In genomic region chr17:66200685-66201092, GRCh38 we compare ENCODE assay signal across 9 cellular contexts. TPM values are rescaled to one million over a fixed set of nuclear protein-coding genes. Genes with fewer than 3 reads are reported as not detected.
DNase-seq lines count a peak whose midpoint lies in the region; ATAC-seq, FAIRE-seq and TF ChIP-seq lines count a peak whose summit lies in the region.
"Had no signal": no experiment of that assay in that cellular context is flagged by ENCODE, and none has a peak within 500 bp of the region (broad histone marks: within the 10 kb centered on the region; RNA-seq: fewer than 3 reads in every experiment).

No MANE protein-coding gene starts in this region.

- H3K27ac ChIP-seq in MM.1S (ENCODE audit: low read length), result no peak overlapping the region
- H3K27ac ChIP-seq in SK-N-SH (ENCODE audit: low read depth in 2 of 2, low read length in 1 of 2), result no peak overlapping the region
- H3K27ac ChIP-seq in mammary epithelial cell (ENCODE audit: insufficient read depth, low read depth, low read length), result no peak overlapping the region
- no peak overlapping the region for H3K27ac ChIP-seq in HepG2 (ENCODE audit: extremely low read length, insufficient read depth, low read length)
- H3K27ac ChIP-seq in sigmoid colon, result no peak overlapping the region

- no peaks in the 10 kb centered on the region for H3K79me2 ChIP-seq in MM.1S (ENCODE audit: low read length)
- no peaks in the 10 kb centered on the region for H3K79me2 ChIP-seq in SK-N-SH (ENCODE audit: insufficient read depth)
- H3K79me2 ChIP-seq in mammary epithelial cell (ENCODE audit: insufficient read depth, low read length), result no peaks in the 10 kb centered on the region
- no peaks in the 10 kb centered on the region for H3K79me2 ChIP-seq in HepG2 (ENCODE audit: insufficient read depth, low read length)

- no peaks in the 10 kb centered on the region for H3K9me3 ChIP-seq in MM.1S (replicated peaks; ENCODE audit: insufficient read depth, low read length)
- no peaks in the 10 kb centered on the region for H3K9me3 ChIP-seq in SK-N-SH
- no peaks in the 10 kb centered on the region for H3K9me3 ChIP-seq in mammary epithelial cell (replicated peaks; ENCODE audit: insufficient read depth, low read length)
- H3K9me3 ChIP-seq in HepG2 (ENCODE audit: low read length), result peaks cover 11% of the 10 kb centered on the region; the same call in 1 of the 2 replicates
- H3K9me3 ChIP-seq in sigmoid colon, result no peaks in the 10 kb centered on the region

- 1% methylated on average over 3 of the region's 3 CpGs for WGBS in SK-N-SH (ENCODE audit: low lambda C conversion rate)
- WGBS in mammary epithelial cell (ENCODE audit: low coverage, missing lambda C conversion rate), result 40% methylated on average over 3 of the region's 3 CpGs
- WGBS in HepG2 (ENCODE audit: low lambda C conversion rate), result 2% methylated on average over 3 of the region's 3 CpGs
- 2 to 6% methylated on average over 3 of the region's 3 CpGs for WGBS in sigmoid colon, 2 donors

- TF ChIP-seq POLR2A in HepG2 (IDR thresholded peaks at IDR 0.05; ENCODE audit: insufficient read depth in 1 of 2, low read depth in 2 of 2, low read length in 2 of 2), result no peak
- no peak for TF ChIP-seq POLR2A in sigmoid colon (IDR thresholded peaks at IDR 0.05)
- no peak for TF ChIP-seq POLR2A in GM12891 (IDR thresholded peaks at IDR 0.05; ENCODE audit: low read depth, low read length)

- BruUV-seq in mammary epithelial cell (replicated peaks; lab: Mats Ljungman, UMichigan) (no TSS peak), HepG2 (replicated peaks; lab: Mats Ljungman, UMichigan) (no TSS peak)

- H3K9me2 ChIP-seq in MM.1S (replicated peaks; ENCODE audit: insufficient read depth, low read length) (no peaks in the 10 kb centered on the region), SK-N-SH (no peaks in the 10 kb centered on the region)

- H3K36me3 ChIP-seq in MM.1S (replicated peaks; ENCODE audit: insufficient read depth, low read length) (no peaks in the 10 kb centered on the region), SK-N-SH (replicated peaks in 1 of 2; ENCODE audit: control insufficient read depth in 1 of 2, insufficient read depth in 2 of 2, low read length in 1 of 2) (no peaks in the 10 kb centered on the region), mammary epithelial cell (ENCODE audit: insufficient read depth, low read length) (no peaks in the 10 kb centered on the region), HepG2 (replicated peaks in 1 of 2; ENCODE audit: control insufficient read depth in 1 of 2, insufficient read depth in 2 of 2, low read length in 2 of 2) (no peaks in the 10 kb centered on the region), sigmoid colon (no peaks in the 10 kb centered on the region)

- H2AFZ ChIP-seq in MM.1S (ENCODE audit: low read length) (no peak overlapping the region), SK-N-SH (ENCODE audit: low read depth) (no peak overlapping the region), mammary epithelial cell (ENCODE audit: low read depth, low read length) (no peak overlapping the region), HepG2 (ENCODE audit: low read length) (no peak overlapping the region)

- intact Hi-C loops in mammary epithelial cell (cut with micrococcal nuclease) (loop anchor here (1.0 to 5.0 kb wide), 9 partner anchors 46 to 706 kb away; no protein-coding TSS in a partner anchor), HepG2 (cut with micrococcal nuclease; ENCODE audit: unreplicated experiment) (loop anchor here (1.0 to 5.0 kb wide), 9 partner anchors 28 to 707 kb away; partner anchors contain the start of genes APOH and PRKCA), sigmoid colon (cut with DNase I) (no loop called here)

- ATAC-seq in HepG2, result peak; percentile 49

- CTCF ChIA-PET in SK-N-SH (lab: Yijun Ruan, JAX) (interaction anchor here (0.6 to 6.1 kb wide), 72 partner anchors 9 to 1094 kb away, joined by 3 to 71 read pairs (median 4); partner anchors contain the start of gene CEP112), mammary epithelial cell (lab: Charles Lee; ENCODE audit: low non-redundant PET) (no interaction called here), HepG2 (lab: Yijun Ruan, JAX; ENCODE audit: low intra/inter-chr PET ratio, low total read pairs) (interaction anchor here (0.6 to 1.5 kb wide), 9 partner anchors 35 to 706 kb away, joined by 3 to 10 read pairs (median 4); no protein-coding TSS in a partner anchor)

- in situ Hi-C loops in mammary epithelial cell (cut with MboI; ENCODE audit: low sequenced_read_pairs in 2 of 2) (loop anchor here (10.0 to 25.0 kb wide), 3 partner anchors 364 to 712 kb away; no protein-coding TSS in a partner anchor), HepG2 (cut with HindIII; ENCODE audit: extremely low pct_ligation_motif_present, low pct_unique_long_range_greater_than_20kb) (loop anchor here (5.0 kb wide), 1 partner anchor 367 kb away; no protein-coding TSS in a partner anchor)

- H4K20me1 ChIP-seq in MM.1S (ENCODE audit: insufficient read depth, low read length) (no peaks in the 10 kb centered on the region), SK-N-SH (ENCODE audit: insufficient read depth) (no peaks in the 10 kb centered on the region), mammary epithelial cell (ENCODE audit: insufficient read depth, low read length) (no peaks in the 10 kb centered on the region), HepG2 (ENCODE audit: insufficient read depth, low read length) (no peaks in the 10 kb centered on the region)

- TF ChIP-seq EP300 in SK-N-SH (IDR thresholded peaks at IDR 0.05; ENCODE audit: borderline replicate concordance in 1 of 2, low read depth in 1 of 2, low read length in 1 of 2), result no peak
- TF ChIP-seq EP300 in HepG2 (IDR thresholded peaks at IDR 0.05; ENCODE audit: low read depth in 2 of 2, low read length in 2 of 2), result no peak
- peak; percentile 50; the same call in 1 of the 2 replicates for TF ChIP-seq EP300 in HepG2 (CRISPR knock-in tag; IDR thresholded peaks at IDR 0.05; ENCODE audit: borderline replicate concordance)
- no peak for TF ChIP-seq EP300 in sigmoid colon (IDR thresholded peaks at IDR 0.05)

- peak; percentile 62 for TF ChIP-seq CTCF in MM.1S (IDR thresholded peaks at IDR 0.05; ENCODE audit: low read length)
- TF ChIP-seq CTCF in SK-N-SH (IDR thresholded peaks at IDR 0.05), result peak; percentile 98
- peak; percentile 67 to 70 for TF ChIP-seq CTCF in mammary epithelial cell (conservative IDR thresholded peaks at IDR 0.05 in 1 of 2, IDR thresholded peaks at IDR 0.05 in 1 of 2; ENCODE audit: extremely low read depth in 1 of 2, insufficient read depth in 1 of 2, low read depth in 1 of 2, low read length in 2 of 2)
- peak; percentile 99 for TF ChIP-seq CTCF in HepG2 (CRISPR knock-in tag; IDR thresholded peaks at IDR 0.05)
- TF ChIP-seq CTCF in sigmoid colon (IDR thresholded peaks at IDR 0.05), result peak in 2 of 4 experiments; percentile 38

- no peak overlapping the region for H3K9ac ChIP-seq in MM.1S (ENCODE audit: low read length)
- no peak overlapping the region for H3K9ac ChIP-seq in SK-N-SH
- no peak overlapping the region for H3K9ac ChIP-seq in mammary epithelial cell (ENCODE audit: insufficient read depth, low read length)
- no peak overlapping the region; the same call in 1 of the 2 replicates for H3K9ac ChIP-seq in HepG2 (ENCODE audit: insufficient read depth, low read depth, low read length)

- H3K4me3 ChIP-seq in MM.1S (ENCODE audit: low read length) (no peak overlapping the region), SK-N-SH (ENCODE audit: low read depth in 2 of 2, low read length in 1 of 2) (no peak overlapping the region), mammary epithelial cell (replicated peaks in 1 of 3; ENCODE audit: insufficient read depth in 1 of 3, low read depth in 2 of 3, low read length in 3 of 3) (no peak overlapping the region), HepG2 (replicated peaks in 1 of 3; ENCODE audit: insufficient read depth in 1 of 3, low read depth in 2 of 3, low read length in 3 of 3) (peak overlapping the region in 1 of 3 experiments; percentile 5; a peak in 1 of 6 replicates), sigmoid colon (no peak overlapping the region)

- no peaks in the 10 kb centered on the region for H3K4me1 ChIP-seq in MM.1S (ENCODE audit: low read length)
- peaks cover 0 to 2% of the 10 kb centered on the region in 2 experiments; a peak in 1 of 4 replicates for H3K4me1 ChIP-seq in SK-N-SH (ENCODE audit: control insufficient read depth in 1 of 2, insufficient read depth in 2 of 2, low read depth in 1 of 2, low read length in 1 of 2)
- H3K4me1 ChIP-seq in mammary epithelial cell (ENCODE audit: insufficient read depth, low read length), result no peaks in the 10 kb centered on the region
- peaks cover 24% of the 10 kb centered on the region for H3K4me1 ChIP-seq in HepG2 (ENCODE audit: insufficient read depth, low read length)
- H3K4me1 ChIP-seq in sigmoid colon, result no peaks in the 10 kb centered on the region

- peak; percentile 100 for TF ChIP-seq RAD21 in SK-N-SH (IDR thresholded peaks at IDR 0.05; ENCODE audit: low read length)
- TF ChIP-seq RAD21 in HepG2 (CRISPR knock-in tag; IDR thresholded peaks at IDR 0.05), result peak; percentile 94

- H3F3A ChIP-seq in MM.1S (ENCODE audit: insufficient read depth, low read length), result no peaks in the 10 kb centered on the region
- H3F3A ChIP-seq in SK-N-SH (replicated peaks; ENCODE audit: insufficient read depth), result peaks cover 10% of the 10 kb centered on the region

- H3K4me2 ChIP-seq in MM.1S (ENCODE audit: low read depth, low read length) (no peak overlapping the region), SK-N-SH (no peak overlapping the region), mammary epithelial cell (ENCODE audit: insufficient read depth, low read depth, low read length) (no peak overlapping the region), HepG2 (ENCODE audit: low read depth, low read length) (peak overlapping the region; percentile 61)

- H3K27me3 ChIP-seq in MM.1S (replicated peaks; ENCODE audit: insufficient read depth, low read length) (no peaks in the 10 kb centered on the region), SK-N-SH (ENCODE audit: insufficient read depth) (no peaks in the 10 kb centered on the region), mammary epithelial cell (ENCODE audit: insufficient read depth, low read length) (no peaks in the 10 kb centered on the region), HepG2 (ENCODE audit: control insufficient read depth in 1 of 2, insufficient read depth in 2 of 2, low read length in 2 of 2) (no peaks in the 10 kb centered on the region), sigmoid colon (no peaks in the 10 kb centered on the region)

- peak; percentile 70 for DNase-seq in Daoy (ENCODE audit: low read depth)
- peak; percentile 53 for DNase-seq in MM.1S
- DNase-seq in SK-N-SH, result peak; percentile 75
- DNase-seq in mammary epithelial cell, result peak; percentile 66
- peak; percentile 87 for DNase-seq in HepG2 (ENCODE audit: low spot score)
- DNase-seq in stimulated activated naive CD4-positive, alpha-beta T cell (lab: John Stamatoyannopoulos, UW), result peak; percentile 4 to 53 (median 32)
- DNase-seq in sigmoid colon, result no peak
- DNase-seq in GM12891 (ENCODE audit: insufficient read length, low spot score), result no peak

- FAIRE-seq in HepG2 (lab: Jason Lieb, UNC), result peak; percentile 57
- FAIRE-seq in GM12891 (lab: Jason Lieb, UNC), result no peak

- dilution Hi-C loops in mammary epithelial cell (cut with HindIII; ENCODE audit: low sequenced_read_pairs), result no loop called here

- POLR2A ChIA-PET in SK-N-SH (lab: Yijun Ruan, JAX) (no interaction called here), HepG2 (lab: Yijun Ruan, JAX) (interaction anchor here (1.9 kb wide), 1 partner anchor 29 kb away, joined by 4 read pairs; no protein-coding TSS in a partner anchor)

RNA-seq across cellular contexts. Expression of gene CEP112, which starts 8.8 kb away (rescaled TPM):
- 0.68 and 2.8 TPM in 2 replicates for total RNA-seq in Daoy (2014; rRNA removed; shearing (Covaris generic))
- polyA plus RNA-seq in SK-N-SH (2012; rRNA removed), result 7.9 and 10.6 TPM in 2 replicates
- 13.9 and 18.0 TPM in 2 replicates for polyA plus RNA-seq in SK-N-SH (2012; cell fraction: cytosol; rRNA removed)
- polyA plus RNA-seq in SK-N-SH (2012; cell fraction: nucleus; rRNA removed), result 3.3 and 6.6 TPM in 2 replicates
- total RNA-seq in mammary epithelial cell, result 10 to 100 TPM in 1 of 2 donors, 1 to 10 TPM in 1; 4.0 to 11.1 TPM
- 2.0 TPM for polyA plus RNA-seq in mammary epithelial cell
- polyA minus RNA-seq in mammary epithelial cell, result 4.5 TPM
- 2.7 and 3.4 TPM in 2 replicates for total RNA-seq in HepG2 (2016; rRNA removed; fragmentation: Illumina TruSeq; extraction: Trizol)
- total RNA-seq in HepG2 (2016; cell fraction: cytosol; rRNA removed; fragmentation: Illumina TruSeq; extraction: Trizol; ENCODE audit: low read depth), result 3.5 and 4.8 TPM in 2 replicates
- 1.9 and 2.3 TPM in 2 replicates for total RNA-seq in HepG2 (2016; cell fraction: insoluble cytoplasmic fraction; rRNA removed; fragmentation: Illumina TruSeq; extraction: Trizol)
- total RNA-seq in HepG2 (2016; cell fraction: membrane; rRNA removed; fragmentation: Illumina TruSeq; extraction: Trizol), result 2.1 and 2.2 TPM in 2 replicates
- total RNA-seq in HepG2 (2016; cell fraction: nucleus; rRNA removed; fragmentation: Illumina TruSeq; extraction: Trizol), result 5.8 TPM in 2 replicates
- 1.1 and 1.2 TPM in 2 replicates for polyA plus RNA-seq in HepG2 (2011; rRNA removed)
- polyA plus RNA-seq in HepG2 (2011; cell fraction: cytosol; rRNA removed), result 1.0 and 1.1 TPM in 2 replicates
- polyA plus RNA-seq in HepG2 (2011; cell fraction: nucleus; rRNA removed), result 0.85 and 2.0 TPM in 2 replicates
- polyA plus RNA-seq in HepG2 (2012), result 2.5 and 3.1 TPM in 2 replicates
- 0.72 TPM in 2 replicates for polyA plus RNA-seq in HepG2 (2016; cell fraction: cytosol; fragmentation: Illumina TruSeq; extraction: Trizol; ENCODE audit: low read depth)
- polyA plus RNA-seq in HepG2 (2016; cell fraction: insoluble cytoplasmic fraction; fragmentation: Illumina TruSeq; extraction: Trizol; ENCODE audit: low read depth), result 2.2 and 2.8 TPM in 2 replicates
- polyA plus RNA-seq in HepG2 (2016; cell fraction: membrane; fragmentation: Illumina TruSeq; extraction: Trizol; ENCODE audit: low read depth), result 0.88 and 0.91 TPM in 2 replicates
- polyA plus RNA-seq in HepG2 (2016; cell fraction: nucleus; fragmentation: Illumina TruSeq; extraction: Trizol; ENCODE audit: insufficient read depth, low read depth), result 2.9 and 3.7 TPM in 2 replicates
- 0.40 and 1.5 TPM in 2 replicates for polyA minus RNA-seq in HepG2 (2011; rRNA and poly(A)+ RNA removed; ENCODE audit: low replicate concordance)
- 1.1 and 2.5 TPM in 2 replicates for polyA minus RNA-seq in HepG2 (2011; cell fraction: cytosol; rRNA and poly(A)+ RNA removed)
- 11.3 and 12.9 TPM in 2 replicates for polyA minus RNA-seq in HepG2 (2011; cell fraction: nucleus; rRNA and poly(A)+ RNA removed)
- 10 to 100 TPM; 15.1 to 29.1 (median 19.9) TPM for total RNA-seq in sigmoid colon
- 1 to 10 TPM in 2 of 3 donors, under 1 TPM in 1; 0.92 to 4.2 (median 4.0) TPM for polyA plus RNA-seq in sigmoid colon
- 0.27 TPM for polyA plus RNA-seq in GM12891 (2012; ENCODE audit: low read depth, missing spikeins)

RNA-seq across cellular contexts. Expression of gene APOH, which starts 28.5 kb away (rescaled TPM):
- total RNA-seq in Daoy (2014; rRNA removed; shearing (Covaris generic)), result not detected in 2 replicates
- polyA plus RNA-seq in SK-N-SH (2012; rRNA removed) (not detected in 2 replicates), mammary epithelial cell (not detected), HepG2 (2011; rRNA removed) (5,538 and 5,748 TPM in 2 replicates), sigmoid colon (under 1 TPM in 1 of 3 donors, not detected in 2; 0.20 TPM)
- polyA plus RNA-seq in SK-N-SH (2012; cell fraction: cytosol; rRNA removed), result 0.03 and 0.08 TPM in 2 replicates
- polyA plus RNA-seq in SK-N-SH (2012; cell fraction: nucleus; rRNA removed), result not detected in 2 replicates
- total RNA-seq in mammary epithelial cell (not detected), HepG2 (2016; rRNA removed; fragmentation: Illumina TruSeq; extraction: Trizol) (2,482 and 4,846 TPM in 2 replicates), sigmoid colon (under 1 TPM in 1 of 4 donors, not detected in 3; 0.71 TPM)
- not detected for polyA minus RNA-seq in mammary epithelial cell
- 1,150 and 1,183 TPM in 2 replicates for total RNA-seq in HepG2 (2016; cell fraction: cytosol; rRNA removed; fragmentation: Illumina TruSeq; extraction: Trizol; ENCODE audit: low read depth)
- total RNA-seq in HepG2 (2016; cell fraction: insoluble cytoplasmic fraction; rRNA removed; fragmentation: Illumina TruSeq; extraction: Trizol), result 2,465 and 4,724 TPM in 2 replicates
- 1,158 and 1,221 TPM in 2 replicates for total RNA-seq in HepG2 (2016; cell fraction: membrane; rRNA removed; fragmentation: Illumina TruSeq; extraction: Trizol)
- total RNA-seq in HepG2 (2016; cell fraction: nucleus; rRNA removed; fragmentation: Illumina TruSeq; extraction: Trizol), result 3,038 and 3,639 TPM in 2 replicates
- 2,927 and 4,844 TPM in 2 replicates for polyA plus RNA-seq in HepG2 (2011; cell fraction: cytosol; rRNA removed)
- 1,326 and 1,783 TPM in 2 replicates for polyA plus RNA-seq in HepG2 (2011; cell fraction: nucleus; rRNA removed)
- 3,089 and 3,460 TPM in 2 replicates for polyA plus RNA-seq in HepG2 (2012)
- polyA plus RNA-seq in HepG2 (2016; cell fraction: cytosol; fragmentation: Illumina TruSeq; extraction: Trizol; ENCODE audit: low read depth), result 1,295 and 1,314 TPM in 2 replicates
- polyA plus RNA-seq in HepG2 (2016; cell fraction: insoluble cytoplasmic fraction; fragmentation: Illumina TruSeq; extraction: Trizol; ENCODE audit: low read depth), result 2,481 and 2,611 TPM in 2 replicates
- 1,085 and 1,169 TPM in 2 replicates for polyA plus RNA-seq in HepG2 (2016; cell fraction: membrane; fragmentation: Illumina TruSeq; extraction: Trizol; ENCODE audit: low read depth)
- polyA plus RNA-seq in HepG2 (2016; cell fraction: nucleus; fragmentation: Illumina TruSeq; extraction: Trizol; ENCODE audit: insufficient read depth, low read depth), result 4,801 and 5,262 TPM in 2 replicates
- 0.80 and 1,354 TPM in 2 replicates for polyA minus RNA-seq in HepG2 (2011; rRNA and poly(A)+ RNA removed; ENCODE audit: low replicate concordance)
- 959 and 1,296 TPM in 2 replicates for polyA minus RNA-seq in HepG2 (2011; cell fraction: cytosol; rRNA and poly(A)+ RNA removed)
- polyA minus RNA-seq in HepG2 (2011; cell fraction: nucleus; rRNA and poly(A)+ RNA removed), result 534 and 903 TPM in 2 replicates
- not detected for polyA plus RNA-seq in GM12891 (2012; ENCODE audit: low read depth, missing spikeins)
- total RNA-seq: urinary bladder had no signal

Comparison
In these comparisons a context has a peak if more than half of its experiments do, and no peak if none do; other contexts are left out.
1. DNase-seq: peak in Daoy (single experiment), MM.1S (single experiment), SK-N-SH (single experiment), mammary epithelial cell (single experiment), HepG2 (single experiment) and stimulated activated naive CD4-positive, alpha-beta T cell (6 of 6); none in sigmoid colon (single experiment) and GM12891 (single experiment).
2. RNA of gene APOH, which starts 28.5 kb away (total RNA-seq): 1,150 to 4,846 TPM in HepG2; 0.71 TPM in sigmoid colon, not detected in Daoy and not detected in mammary epithelial cell; every median in the first group is over 100 times any median in the second.